Comparison of ENCODE assay signal across 21 cellular contexts in the genomic region with DNA sequence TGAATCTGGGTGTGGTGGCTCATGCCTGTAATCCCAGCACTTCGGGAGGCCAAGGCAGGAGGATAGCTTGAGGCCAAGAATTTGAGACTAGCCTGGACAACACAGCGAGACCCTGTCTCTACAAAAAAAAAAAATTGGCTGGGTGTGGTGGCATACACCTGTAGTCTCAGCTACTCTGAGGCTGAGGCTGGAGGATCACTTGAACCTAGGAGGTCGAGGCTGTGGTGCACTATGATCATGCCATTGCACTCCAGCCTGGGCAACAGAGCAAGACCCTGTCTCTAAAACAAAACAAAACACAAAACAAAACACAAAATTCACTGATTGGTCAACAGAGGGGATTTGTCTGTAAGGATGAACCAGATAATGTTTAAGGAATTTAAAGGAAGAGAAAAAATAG.
A peak's percentile ranks its signal among the peaks of the same experiment; 100 is the strongest.
DNase-seq lines count a peak whose midpoint lies in the region; ATAC-seq and TF ChIP-seq lines count a peak whose summit lies in the region.
"Had no signal": no experiment of that assay in that cellular context is flagged by ENCODE, and none has a peak within 500 bp of the region (broad histone marks: within the 10 kb centered on the region; RNA-seq: fewer than 3 reads in every experiment).

No MANE protein-coding gene starts in this region.

- in situ Hi-C loops in gastrocnemius medialis (cut with MboI; ENCODE audit: low sequenced_read_pairs in 4 of 4), result loop anchor here in 1 of 4 donors (10.0 to 25.0 kb wide), 2 partner anchors 56 to 107 kb away; a partner anchor contains a TSS

- H3K27me3 Mint-ChIP-seq in activated CD4-positive, alpha-beta T cell treated with anti-CD3 and anti-CD28 coated beads, Interleukin-2, amount 10 ng/mL, durations not matched to agents 7 days and 5 days, result no peaks in the 10 kb centered on the region
- H3K27me3 Mint-ChIP-seq in activated naive CD8-positive, alpha-beta T cell treated with anti-CD3 and anti-CD28 coated beads, Interleukin-2, amount 10 ng/mL, durations not matched to agents 7 days and 5 days, result no peaks in the 10 kb centered on the region
- H3K27me3 Mint-ChIP-seq: activated B cell treated with CpG ODN at 0.5 μM for 24 hours had no signal

- H3K4me3 Mint-ChIP-seq in activated CD4-positive, alpha-beta T cell treated with anti-CD3 and anti-CD28 coated beads, Interleukin-2, amount 10 ng/mL, durations not matched to agents 7 days and 5 days, result peak overlapping the region; percentile 32
- H3K4me3 Mint-ChIP-seq in activated naive CD8-positive, alpha-beta T cell treated with anti-CD3 and anti-CD28 coated beads, Interleukin-2, amount 10 ng/mL, durations not matched to agents 7 days and 5 days, result peak overlapping the region; percentile 59
- H3K4me3 Mint-ChIP-seq: activated B cell treated with CpG ODN at 0.5 μM for 24 hours, H9, nephron progenitor cell had no signal

- peaks cover 10 to 50% of the 10 kb centered on the region in 2 donors for H3K4me1 ChIP-seq in gastrocnemius medialis
- H3K4me1 ChIP-seq: BLaER1 had no signal

- POLR2A ChIA-PET in activated CD4-positive, alpha-beta T cell treated with anti-CD3 and anti-CD28 coated beads, Interleukin-2, amount 10 ng/mL, durations not matched to agents 7 days and 5 days (lab: Charles Lee), result no interaction called here
- POLR2A ChIA-PET in activated naive CD8-positive, alpha-beta T cell treated with anti-CD3 and anti-CD28 coated beads, Interleukin-2, amount 10 ng/mL, durations not matched to agents 7 days and 5 days (lab: Charles Lee), result interaction anchor here (1.0 to 2.7 kb wide), 7 partner anchors 8 to 129 kb away, joined by 3 to 13 read pairs (median 4); a partner anchor contains a TSS

- H3K36me3 Mint-ChIP-seq in activated CD4-positive, alpha-beta T cell treated with anti-CD3 and anti-CD28 coated beads, Interleukin-2, amount 10 ng/mL, durations not matched to agents 7 days and 5 days (ENCODE audit: low read depth), result peaks cover 60% of the 10 kb centered on the region
- H3K36me3 Mint-ChIP-seq in activated naive CD8-positive, alpha-beta T cell treated with anti-CD3 and anti-CD28 coated beads, Interleukin-2, amount 10 ng/mL, durations not matched to agents 7 days and 5 days, result peaks cover 47% of the 10 kb centered on the region

- peak; percentile 6 for ATAC-seq in activated naive CD8-positive, alpha-beta T cell treated with anti-CD3 and anti-CD28 coated beads, Interleukin-2, amount 10 ng/mL, durations not matched to agents 7 days and 5 days (ENCODE audit: low read depth)
- ATAC-seq in gastrocnemius medialis, result no peak
- ATAC-seq in GM19023 (IDR thresholded peaks at IDR 0.05; ENCODE audit: unreplicated experiment), result no peak
- no peak for ATAC-seq in left colon

- no peak for DNase-seq in activated CD4-positive, alpha-beta T cell treated with anti-CD3 and anti-CD28 coated beads, Interleukin-2, amount 10 ng/mL, durations not matched to agents 7 days and 5 days
- DNase-seq in activated CD4-positive, alpha-beta T cell treated with anti-CD3 and anti-CD28 coated beads, Interleukin-2, amount 50 U/mL, for 1 hour, result no peak
- DNase-seq in activated naive CD8-positive, alpha-beta T cell treated with anti-CD3 and anti-CD28 coated beads, Interleukin-2, amount 10 ng/mL, durations not matched to agents 7 days and 5 days, result no peak
- DNase-seq in gastrocnemius medialis (no peak), dermis blood vessel endothelial cell (no peak), left colon (no peak)
- DNase-seq: activated B cell treated with CpG ODN at 0.5 μM for 24 hours; activated CD8-positive, alpha-beta memory T cell treated with anti-CD3 and anti-CD28 coated beads, Interleukin-2, amount 50 U/mL, for 48 hours; DMS 273 treated with DMSO at 0.1 percent for 48 hours; dorsolateral prefrontal cortex; GF-D8; H9; mesendoderm; nephron progenitor cell; PC-9; SIG-M5; stimulated activated naive CD4-positive, alpha-beta T cell treated with Interleukin-2 at 50 U/mL for 16 hours had no signal

- intact Hi-C loops in gastrocnemius medialis (cut with DNase I; ENCODE audit: low total_unique reads) (no loop called here), left colon (cut with DNase I, micrococcal nuclease) (no loop called here)

- H3K27ac Mint-ChIP-seq in activated CD4-positive, alpha-beta T cell treated with anti-CD3 and anti-CD28 coated beads, Interleukin-2, amount 10 ng/mL, durations not matched to agents 7 days and 5 days, result peak overlapping the region; percentile 84
- H3K27ac Mint-ChIP-seq in activated naive CD8-positive, alpha-beta T cell treated with anti-CD3 and anti-CD28 coated beads, Interleukin-2, amount 10 ng/mL, durations not matched to agents 7 days and 5 days, result peak overlapping the region; percentile 87
- H3K27ac Mint-ChIP-seq: activated B cell treated with CpG ODN at 0.5 μM for 24 hours, nephron progenitor cell had no signal

- H3K4me1 Mint-ChIP-seq in activated CD4-positive, alpha-beta T cell treated with anti-CD3 and anti-CD28 coated beads, Interleukin-2, amount 10 ng/mL, durations not matched to agents 7 days and 5 days, result peaks cover 74% of the 10 kb centered on the region
- peaks cover 42% of the 10 kb centered on the region for H3K4me1 Mint-ChIP-seq in activated naive CD8-positive, alpha-beta T cell treated with anti-CD3 and anti-CD28 coated beads, Interleukin-2, amount 10 ng/mL, durations not matched to agents 7 days and 5 days
- H3K4me1 Mint-ChIP-seq: H9 had no signal

- H3K36me3 ChIP-seq in KOPT-K1 (ENCODE audit: insufficient read depth, low read length) (peaks cover 22% of the 10 kb centered on the region; the same call in 1 of the 2 replicates), gastrocnemius medialis (peaks cover 0 to 4% of the 10 kb centered on the region in 2 donors)

- no peaks in the 10 kb centered on the region for H3K27me3 ChIP-seq in gastrocnemius medialis
- H3K27me3 ChIP-seq: BLaER1, dorsolateral prefrontal cortex had no signal

- no peak overlapping the region for H3K4me3 ChIP-seq in gastrocnemius medialis
- H3K4me3 ChIP-seq: BLaER1, dorsolateral prefrontal cortex, PC-9 had no signal

- CTCF ChIA-PET in activated CD4-positive, alpha-beta T cell treated with anti-CD3 and anti-CD28 coated beads, Interleukin-2, amount 10 ng/mL, durations not matched to agents 7 days and 5 days (lab: Charles Lee), result interaction anchor here (1.0 to 3.4 kb wide), 4 partner anchors 26 to 144 kb away, joined by 3 to 18 read pairs (median 6); a partner anchor contains a TSS

- TF ChIP-seq CTCF in gastrocnemius medialis (IDR thresholded peaks at IDR 0.05 in 4 of 5, conservative IDR thresholded peaks at IDR 0.05 in 1 of 5), result no peak

- H3K9me3 ChIP-seq in KOPT-K1 (ENCODE audit: insufficient read depth, low read length, poor library complexity, severe bottlenecking) (no peaks in the 10 kb centered on the region), gastrocnemius medialis (no peaks in the 10 kb centered on the region)
- H3K9me3 ChIP-seq: BLaER1 had no signal

- no peak for TF ChIP-seq POLR2A in gastrocnemius medialis (IDR thresholded peaks at IDR 0.05)

- peaks cover 5% of the 10 kb centered on the region for H3K9me3 Mint-ChIP-seq in activated CD4-positive, alpha-beta T cell treated with anti-CD3 and anti-CD28 coated beads, Interleukin-2, amount 10 ng/mL, durations not matched to agents 7 days and 5 days
- H3K9me3 Mint-ChIP-seq in activated naive CD8-positive, alpha-beta T cell treated with anti-CD3 and anti-CD28 coated beads, Interleukin-2, amount 10 ng/mL, durations not matched to agents 7 days and 5 days, result no peaks in the 10 kb centered on the region
- H3K9me3 Mint-ChIP-seq: activated B cell treated with CpG ODN at 0.5 μM for 24 hours, H9, nephron progenitor cell had no signal

- H3K27ac ChIP-seq in KOPT-K1 (ENCODE audit: low read depth, low read length, poor library complexity, severe bottlenecking) (peak overlapping the region; percentile 66), gastrocnemius medialis (peak overlapping the region in 3 of 4 donors; percentile 22 to 36 (median 26))
- H3K27ac ChIP-seq: BLaER1, epithelial cell of prostate, PC-9 had no signal
